Comparison of ENCODE assay signal across 1 cellular context in genomic region chr11:67507242-67507890, GRCh38.
TF ChIP-seq lines count a peak whose summit lies in the region.

No MANE protein-coding gene starts in this region.

TF ChIP-seq in WTC11, 78 proteins besides CTCF, POLR2A, EP300 and RAD21 (continued from another document):
- no peak for TF ChIP-seq ZNF396 (CRISPR knock-in tag; IDR thresholded peaks at IDR 0.05; ENCODE audit: borderline replicate concordance)
- TF ChIP-seq TEAD1 (CRISPR knock-in tag; IDR thresholded peaks at IDR 0.05) = 0 out of 2 replicates have a peak, but pooled peaks have one; percentile 33
- TF ChIP-seq SMAD4 (CRISPR knock-in tag; IDR thresholded peaks at IDR 0.05) = 0 out of 2 replicates have a peak, but pooled peaks have one; percentile 48
- TF ChIP-seq OVOL2 (CRISPR knock-in tag; IDR thresholded peaks at IDR 0.05; ENCODE audit: borderline replicate concordance) = no peak
- 0 out of 2 replicates have a peak, but pooled peaks have one; percentile 63 for TF ChIP-seq ZNF219 (CRISPR knock-in tag; IDR thresholded peaks at IDR 0.05; ENCODE audit: borderline replicate concordance)
- TF ChIP-seq ZBTB43 (CRISPR knock-in tag; IDR thresholded peaks at IDR 0.05) = no peak
- TF ChIP-seq TCF7 (CRISPR knock-in tag; IDR thresholded peaks at IDR 0.05; ENCODE audit: low read depth) = no peak
- no peak for TF ChIP-seq IRF1 (CRISPR knock-in tag; IDR thresholded peaks at IDR 0.05)
- no peak for TF ChIP-seq ELF4 (CRISPR knock-in tag; IDR thresholded peaks at IDR 0.05; ENCODE audit: low read depth)
- TF ChIP-seq EMX1 (CRISPR knock-in tag; IDR thresholded peaks at IDR 0.05) = no peak; the same call in 1 of the 2 replicates
- no peak for TF ChIP-seq TP53 (CRISPR knock-in tag; IDR thresholded peaks at IDR 0.05)
- TF ChIP-seq E2F4 (CRISPR knock-in tag; IDR thresholded peaks at IDR 0.05; ENCODE audit: borderline replicate concordance, low read depth) = no peak
- TF ChIP-seq ETV6 (CRISPR knock-in tag; IDR thresholded peaks at IDR 0.05) = peak; percentile 60; the same call in 1 of the 2 replicates
- TF ChIP-seq IRF2 (CRISPR knock-in tag; IDR thresholded peaks at IDR 0.05; ENCODE audit: borderline replicate concordance, low read depth) = no peak
- TF ChIP-seq ZNF281 (CRISPR knock-in tag; IDR thresholded peaks at IDR 0.05) = no peak
